Comparison of ENCODE assay signal across 8 cellular contexts in genomic region chrY:11070250-11071113, GRCh38.
"Had no signal": no experiment of that assay in that cellular context is flagged by ENCODE, and none has a peak within 500 bp of the region (broad histone marks: within the 10 kb centered on the region; RNA-seq: fewer than 3 reads in every experiment).

No MANE protein-coding gene starts in this region.

- DNase-seq: GDM1, GF-D8 had no signal

- ATAC-seq: GM12878 had no signal

- H3K4me3 ChIP-seq: GM12878 had no signal

- FAIRE-seq: G401.6, GM12878, GM12891, GM12892, GM18507, GM19239 had no signal
